ENCODE assay signal across 11 cellular contexts in genomic region chr1:44660176-44660575, GRCh38. TPM values are rescaled to one million over a fixed set of nuclear protein-coding genes. Genes with fewer than 3 reads are reported as not detected.
A peak's percentile ranks its signal among the peaks of the same experiment; 100 is the strongest.
DNase-seq lines count a peak whose midpoint lies in the region; ATAC-seq and TF ChIP-seq lines count a peak whose summit lies in the region.
"Had no signal": no experiment of that assay in that cellular context is flagged by ENCODE, and none has a peak within 500 bp of the region (broad histone marks: within the 10 kb centered on the region; RNA-seq: fewer than 3 reads in every experiment).

No MANE protein-coding gene starts in this region.

- H3K27me3 ChIP-seq in NT2/D1 (ENCODE audit: insufficient read depth, insufficient read length): no peaks in the 10 kb centered on the region
- H3K27me3 ChIP-seq in effector memory CD4-positive, alpha-beta T cell (replicated peaks; ENCODE audit: control insufficient read depth, insufficient read depth, low read length, poor library complexity, severe bottlenecking): no peaks in the 10 kb centered on the region

- no peak overlapping the region for H3K27ac ChIP-seq in HEK293 (ENCODE audit: extremely low read depth, low read depth, low read length)
- no peak overlapping the region for H3K27ac ChIP-seq in effector memory CD4-positive, alpha-beta T cell (ENCODE audit: insufficient read depth, low read length, poor library complexity, severe bottlenecking)

- CTCF ChIA-PET in HEK293 (lab: Yijun Ruan, JAX): interaction anchor here (0.7 kb wide), 1 partner anchor 698 kb away, joined by 4 read pairs; no protein-coding TSS in a partner anchor

- POLR2A ChIA-PET in HEK293 (lab: Yijun Ruan, JAX): no interaction called here

- H3K36me3 ChIP-seq in HEK293 (ENCODE audit: control insufficient read depth in 2 of 2, insufficient read depth in 1 of 2, low read length in 2 of 2) (no peaks in the 10 kb centered on the region), NT2/D1 (ENCODE audit: insufficient read depth, insufficient read length, low read length) (no peaks in the 10 kb centered on the region)
- H3K36me3 ChIP-seq in effector memory CD4-positive, alpha-beta T cell (ENCODE audit: control insufficient read depth, insufficient read depth, low read length): no peaks in the 10 kb centered on the region

- H3K4me3 ChIP-seq in HEK293 (ENCODE audit: low read depth, low read length): no peak overlapping the region
- H3K4me3 ChIP-seq in NT2/D1 (ENCODE audit: insufficient read length, low read depth): no peak overlapping the region
- H3K4me3 ChIP-seq in retinal pigment epithelial cell (ENCODE audit: low read length): no peak overlapping the region
- no peak overlapping the region for H3K4me3 ChIP-seq in effector memory CD4-positive, alpha-beta T cell (ENCODE audit: insufficient read depth, low read depth, low read length, poor library complexity, severe bottlenecking)

- peak overlapping the region; percentile 22 for H3K9ac ChIP-seq in NT2/D1 (ENCODE audit: insufficient read length, low read depth)

- H3K9me3 ChIP-seq in HEK293 (ENCODE audit: control insufficient read depth, insufficient read depth, low read depth, low read length) (no peaks in the 10 kb centered on the region), NT2/D1 (ENCODE audit: insufficient read depth, low read length) (no peaks in the 10 kb centered on the region)
- no peaks in the 10 kb centered on the region for H3K9me3 ChIP-seq in effector memory CD4-positive, alpha-beta T cell (ENCODE audit: control insufficient read depth, low read length)

- no peaks in the 10 kb centered on the region for H3K4me1 ChIP-seq in HEK293 (ENCODE audit: control insufficient read depth, insufficient read depth, low read length)
- H3K4me1 ChIP-seq in NT2/D1 (ENCODE audit: insufficient read depth, insufficient read length): peaks cover 16% of the 10 kb centered on the region
- peaks cover 8% of the 10 kb centered on the region for H3K4me1 ChIP-seq in effector memory CD4-positive, alpha-beta T cell (ENCODE audit: control insufficient read depth, insufficient read depth, low read length, poor library complexity, severe bottlenecking)

- DNase-seq in NT2/D1 (ENCODE audit: low read depth, low spot score): no peak
- peak; percentile 78 for DNase-seq in left cardiac atrium
- DNase-seq in retinal pigment epithelial cell (ENCODE audit: low read depth): peak; percentile 43
- DNase-seq in NCI-H1048 (lab: John Stamatoyannopoulos, UW): no peak
- no peak for DNase-seq in effector memory CD4-positive, alpha-beta T cell
- no peak for DNase-seq in central memory CD4-positive, alpha-beta T cell
- DNase-seq: DMS53, mesendoderm had no signal

- intact Hi-C loops in left cardiac atrium (cut with DNase I): no loop called here

- TF ChIP-seq CTCF in HEK293 (tag by site-specific recombination; IDR thresholded peaks at IDR 0.05) (no peak), retinal pigment epithelial cell (conservative IDR thresholded peaks at IDR 0.05; ENCODE audit: low read depth, low read length) (no peak)

- peak; percentile 90 to 93 for ATAC-seq in left cardiac atrium
- ATAC-seq in HG03159 (IDR thresholded peaks at IDR 0.05; ENCODE audit: unreplicated experiment): no peak
- ATAC-seq: activated naive CD4-positive, alpha-beta T cell treated with anti-CD3 and anti-CD28 coated beads, Interleukin-2, amount 50 U/mL, for 72 hours had no signal

TF ChIP-seq in HEK293, 187 proteins besides CTCF, POLR2A, EP300 and RAD21:
- TF ChIP-seq MZF1 (tag by site-specific recombination; IDR thresholded peaks at IDR 0.05; ENCODE audit: borderline replicate concordance) (no peak), ZNF560 (tag by site-specific recombination; IDR thresholded peaks at IDR 0.05; ENCODE audit: borderline replicate concordance) (no peak), KLF8 (tag by site-specific recombination; IDR thresholded peaks at IDR 0.05) (no peak), GLI4 (tag by site-specific recombination; IDR thresholded peaks at IDR 0.05) (no peak), ZNF488 (tag by site-specific recombination; IDR thresholded peaks at IDR 0.05) (no peak), MYNN (tag by site-specific recombination; IDR thresholded peaks at IDR 0.05; ENCODE audit: borderline replicate concordance) (no peak), ZNF580 (tag by site-specific recombination; IDR thresholded peaks at IDR 0.05) (no peak), ZIC2 (tag by site-specific recombination; IDR thresholded peaks at IDR 0.05) (peak; percentile 45)

RNA-seq across cellular contexts. Expression of gene TMEM53, which starts 14.1 kb away (rescaled TPM):
- total RNA-seq in left cardiac atrium: 10 to 100 TPM; 11.1 to 11.4 TPM

RNA-seq across cellular contexts. Expression of gene ARMH1, which starts 14.3 kb away (rescaled TPM):
- 1 to 10 TPM in 1 of 2 donors, under 1 TPM in 1; 0.16 to 1.2 TPM for total RNA-seq in left cardiac atrium

Comparison
In these comparisons a context has a peak if more than half of its experiments do, and no peak if none do; other contexts are left out.
1. DNase-seq: peak in left cardiac atrium (single experiment) and retinal pigment epithelial cell (single experiment); none in NT2/D1 (single experiment), NCI-H1048 (single experiment), effector memory CD4-positive, alpha-beta T cell (0 of 3) and central memory CD4-positive, alpha-beta T cell (single experiment).